Comparison of ENCODE assay signal across 10 cellular contexts in genomic region chr6:96542702-96543101, GRCh38. TPM values are rescaled to one million over a fixed set of nuclear protein-coding genes. Genes with fewer than 3 reads are reported as not detected.
DNase-seq lines count a peak whose midpoint lies in the region; ATAC-seq and TF ChIP-seq lines count a peak whose summit lies in the region.
"Had no signal": no experiment of that assay in that cellular context is flagged by ENCODE, and none has a peak within 500 bp of the region (broad histone marks: within the 10 kb centered on the region; RNA-seq: fewer than 3 reads in every experiment).

No MANE protein-coding gene starts in this region.

- CTCF ChIA-PET in activated CD8-positive, alpha-beta memory T cell treated with anti-CD3 and anti-CD28 coated beads, Interleukin-2, amount 10 ng/mL, durations not matched to agents 7 days and 5 days (lab: Charles Lee), result no interaction called here

- H3K27me3 ChIP-seq in MM.1S (replicated peaks; ENCODE audit: insufficient read depth, low read length), result no peaks in the 10 kb centered on the region

- H4K20me1 ChIP-seq in MM.1S (ENCODE audit: insufficient read depth, low read length), result no peaks in the 10 kb centered on the region

- no peaks in the 10 kb centered on the region for H3K9me3 Mint-ChIP-seq in activated CD8-positive, alpha-beta memory T cell treated with anti-CD3 and anti-CD28 coated beads, Interleukin-2, amount 10 ng/mL, durations not matched to agents 7 days and 5 days (ENCODE audit: low read depth)
- H3K9me3 Mint-ChIP-seq: activated T-cell treated with anti-CD3 and anti-CD28 coated beads, Interleukin-2, amount 50 U/mL, for 4 hours had no signal

- no peaks in the 10 kb centered on the region for H3K9me2 ChIP-seq in MM.1S (replicated peaks; ENCODE audit: insufficient read depth, low read length)

- H3K27ac ChIP-seq in MM.1S (ENCODE audit: low read length), result no peak overlapping the region

- no peaks in the 10 kb centered on the region for H3F3A ChIP-seq in MM.1S (ENCODE audit: insufficient read depth, low read length)

- no peaks in the 10 kb centered on the region for H3K9me3 ChIP-seq in MM.1S (replicated peaks; ENCODE audit: insufficient read depth, low read length)

- no peaks in the 10 kb centered on the region for H3K27me3 Mint-ChIP-seq in activated CD8-positive, alpha-beta memory T cell treated with anti-CD3 and anti-CD28 coated beads, Interleukin-2, amount 10 ng/mL, durations not matched to agents 7 days and 5 days

- H3K4me1 Mint-ChIP-seq in activated CD8-positive, alpha-beta memory T cell treated with anti-CD3 and anti-CD28 coated beads, Interleukin-2, amount 10 ng/mL, durations not matched to agents 7 days and 5 days, result no peaks in the 10 kb centered on the region

- no peak overlapping the region for H3K4me3 ChIP-seq in MM.1S (ENCODE audit: low read length)

- H2AFZ ChIP-seq in MM.1S (ENCODE audit: low read length), result no peak overlapping the region

- in situ Hi-C loops in ACHN (cut with HindIII; ENCODE audit: low pct_ligation_motif_present, low pct_unique_long_range_greater_than_20kb, low sequenced_read_pairs), result no loop called here

- ATAC-seq in GM18511 (IDR thresholded peaks at IDR 0.05; ENCODE audit: unreplicated experiment) (peak; percentile 75), HG02884 (IDR thresholded peaks at IDR 0.05; ENCODE audit: unreplicated experiment) (no peak), HG03457 (IDR thresholded peaks at IDR 0.05; ENCODE audit: unreplicated experiment) (no peak)
- ATAC-seq in activated CD8-positive, alpha-beta memory T cell treated with anti-CD3 and anti-CD28 coated beads, Interleukin-2, amount 10 ng/mL, durations not matched to agents 7 days and 5 days, result no peak
- ATAC-seq: activated T-cell treated with anti-CD3 and anti-CD28 coated beads, Interleukin-2, amount 50 U/mL, for 4 hours had no signal

- no peak overlapping the region for H3K27ac Mint-ChIP-seq in activated CD8-positive, alpha-beta memory T cell treated with anti-CD3 and anti-CD28 coated beads, Interleukin-2, amount 10 ng/mL, durations not matched to agents 7 days and 5 days

- no peaks in the 10 kb centered on the region for H3K4me1 ChIP-seq in MM.1S (ENCODE audit: low read length)

- no peak overlapping the region for H3K4me2 ChIP-seq in MM.1S (ENCODE audit: low read depth, low read length)

- no peaks in the 10 kb centered on the region for H3K79me2 ChIP-seq in MM.1S (ENCODE audit: low read length)

- peaks cover 37% of the 10 kb centered on the region for H3K36me3 Mint-ChIP-seq in activated CD8-positive, alpha-beta memory T cell treated with anti-CD3 and anti-CD28 coated beads, Interleukin-2, amount 10 ng/mL, durations not matched to agents 7 days and 5 days

- DNase-seq in ACHN (peak; percentile 31), MM.1S (no peak), dermis blood vessel endothelial cell (peak; percentile 20), GF-D8 (lab: John Stamatoyannopoulos, UW) (no peak)
- no peak for DNase-seq in activated CD8-positive, alpha-beta memory T cell treated with anti-CD3 and anti-CD28 coated beads, Interleukin-2, amount 10 ng/mL, durations not matched to agents 7 days and 5 days
- DNase-seq: activated T-cell treated with anti-CD3 and anti-CD28 coated beads, Interleukin-2, amount 50 U/mL, for 4 hours had no signal

- H3K4me3 Mint-ChIP-seq in activated CD8-positive, alpha-beta memory T cell treated with anti-CD3 and anti-CD28 coated beads, Interleukin-2, amount 10 ng/mL, durations not matched to agents 7 days and 5 days, result no peak overlapping the region
- H3K4me3 Mint-ChIP-seq: activated T-cell treated with anti-CD3 and anti-CD28 coated beads, Interleukin-2, amount 50 U/mL, for 4 hours had no signal

- H3K36me3 ChIP-seq in MM.1S (replicated peaks; ENCODE audit: insufficient read depth, low read length), result no peaks in the 10 kb centered on the region; the same call in 1 of the 2 replicates

- TF ChIP-seq CTCF in MM.1S (IDR thresholded peaks at IDR 0.05; ENCODE audit: low read length), result peak; percentile 56

- H3K9ac ChIP-seq in MM.1S (ENCODE audit: low read length), result no peak overlapping the region

RNA-seq across cellular contexts. Expression of gene FHL5, which starts 20.2 kb away (rescaled TPM):
- not detected in 2 replicates for total RNA-seq in dermis blood vessel endothelial cell
- not detected for total RNA-seq in activated CD8-positive, alpha-beta memory T cell treated with anti-CD3 and anti-CD28 coated beads, Interleukin-2, amount 10 ng/mL, durations not matched to agents 7 days and 5 days
- total RNA-seq: activated T-cell treated with anti-CD3 and anti-CD28 coated beads, Interleukin-2, amount 50 U/mL, for 4 hours; LHCN-M2 had no signal

RNA-seq across cellular contexts. Expression of gene UFL1, which starts 21.1 kb away (rescaled TPM):
- total RNA-seq in dermis blood vessel endothelial cell, result 22.6 and 31.0 TPM in 2 replicates
- 10 to 100 TPM; 18.1 to 18.2 TPM for total RNA-seq in activated CD8-positive, alpha-beta memory T cell treated with anti-CD3 and anti-CD28 coated beads, Interleukin-2, amount 10 ng/mL, durations not matched to agents 7 days and 5 days

Comparison
In these comparisons a context has a peak if more than half of its experiments do, and no peak if none do; other contexts are left out.
1. DNase-seq: peak in ACHN (single experiment) and dermis blood vessel endothelial cell (single experiment); none in MM.1S (single experiment), activated CD8-positive, alpha-beta memory T cell treated with anti-CD3 and anti-CD28 coated beads, Interleukin-2, amount 10 ng/mL, durations not matched to agents 7 days and 5 days (single experiment) and GF-D8 (single experiment).